In the genomic region with DNA sequence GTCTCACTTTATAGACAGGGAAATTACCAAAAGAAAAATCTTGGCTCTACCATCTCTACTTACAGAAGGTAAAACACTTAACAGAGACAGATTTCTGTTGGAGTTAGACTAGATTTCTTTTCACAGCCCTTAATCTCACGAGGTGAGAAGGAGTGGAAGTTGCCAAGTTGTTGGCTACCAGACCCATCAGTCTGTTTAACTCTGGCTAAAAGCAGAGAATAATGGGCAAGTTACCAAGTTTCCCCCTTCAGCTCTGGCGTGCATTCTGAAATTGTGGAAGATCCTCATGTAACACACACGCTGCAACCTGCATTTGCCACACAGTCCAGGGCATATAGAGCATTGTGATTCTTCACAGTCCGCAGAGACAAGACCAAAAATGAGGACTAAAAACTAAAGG, we compare ENCODE assay signal across 17 cellular contexts. TPM values are rescaled to one million over a fixed set of nuclear protein-coding genes. Genes with fewer than 3 reads are reported as not detected.
DNase-seq lines count a peak whose midpoint lies in the region; ATAC-seq and TF ChIP-seq lines count a peak whose summit lies in the region.
"Had no signal": no experiment of that assay in that cellular context is flagged by ENCODE, and none has a peak within 500 bp of the region (broad histone marks: within the 10 kb centered on the region; RNA-seq: fewer than 3 reads in every experiment).

No MANE protein-coding gene starts in this region.

- H3K4me3 Mint-ChIP-seq in activated T-cell treated with anti-CD3 and anti-CD28 coated beads, Interleukin-2, amount 50 U/mL, for 72 hours: no peak overlapping the region
- H3K4me3 Mint-ChIP-seq in type B pancreatic cell: no peak overlapping the region
- H3K4me3 Mint-ChIP-seq: CD8-positive, alpha-beta T cell had no signal

- H3K9me3 Mint-ChIP-seq in activated T-cell treated with anti-CD3 and anti-CD28 coated beads, Interleukin-2, amount 50 U/mL, for 72 hours: no peaks in the 10 kb centered on the region
- no peaks in the 10 kb centered on the region for H3K9me3 Mint-ChIP-seq in type B pancreatic cell
- H3K9me3 Mint-ChIP-seq: CD8-positive, alpha-beta T cell had no signal

- intact Hi-C loops in left colon (cut with DNase I, micrococcal nuclease): no loop called here

- H3K9me3 ChIP-seq in mesenchymal stem cell (ENCODE audit: control insufficient read depth, low read length): no peaks in the 10 kb centered on the region
- H3K9me3 ChIP-seq: BLaER1 treated with 17β-estradiol and CSF1 and Interleukin-3, amounts not matched to agents 10 nM and 100 nM; Peyer's patch had no signal

- TF ChIP-seq CTCF in type B pancreatic cell (conservative IDR thresholded peaks at IDR 0.05): no peak

- H3K14ac ChIP-seq in mesenchymal stem cell (ENCODE audit: low read length in 2 of 2): no peak overlapping the region

- H2AK5ac ChIP-seq in mesenchymal stem cell (ENCODE audit: low read length, severe bottlenecking): no peak overlapping the region

- no peak overlapping the region for H3K18ac ChIP-seq in mesenchymal stem cell (ENCODE audit: low read depth in 1 of 2, low read length in 2 of 2)

- no peak overlapping the region for H4K91ac ChIP-seq in mesenchymal stem cell (ENCODE audit: low read length)

- H3K27ac ChIP-seq in mesenchymal stem cell (ENCODE audit: low read length, poor library complexity, severe bottlenecking): no peak overlapping the region
- H3K27ac ChIP-seq: Peyer's patch had no signal

- peaks cover 2% of the 10 kb centered on the region for H3K4me1 ChIP-seq in mesenchymal stem cell (ENCODE audit: control insufficient read depth, insufficient read depth, low read depth, low read length)

- H2AFZ ChIP-seq in mesenchymal stem cell (ENCODE audit: low read depth, low read length): no peak overlapping the region

- H2BK15ac ChIP-seq in mesenchymal stem cell (ENCODE audit: low read depth, poor library complexity, severe bottlenecking): no peak overlapping the region

- no peak overlapping the region for H2BK5ac ChIP-seq in mesenchymal stem cell (ENCODE audit: low read depth, low read length, poor library complexity, severe bottlenecking)

- ATAC-seq in activated T-cell treated with anti-CD3 and anti-CD28 coated beads, Interleukin-2, amount 50 U/mL, for 72 hours (replicated peaks in 1 of 2): no peak
- no peak for ATAC-seq in left colon
- ATAC-seq: CD8-positive, alpha-beta T cell; HepG2; Right ventricle myocardium inferior had no signal

- H3K27ac Mint-ChIP-seq in activated T-cell treated with anti-CD3 and anti-CD28 coated beads, Interleukin-2, amount 50 U/mL, for 72 hours: peak overlapping the region; percentile 46
- H3K27ac Mint-ChIP-seq in type B pancreatic cell: no peak overlapping the region

- no peak for DNase-seq in activated T-cell treated with anti-CD3 and anti-CD28 coated beads, Interleukin-2, amount 50 U/mL, for 72 hours
- DNase-seq in activated T-cell treated with anti-CD3 and anti-CD28 coated beads, Interleukin-2, amount 50 U/mL, for 1 hour: no peak
- DNase-seq in NCI-H1694 treated with DMSO at 0.1 percent for 48 hours (lab: John Stamatoyannopoulos, UW) (peak; percentile 56), cerebellar cortex (ENCODE audit: low spot score) (peak; percentile 63), type B pancreatic cell (ENCODE audit: extremely low spot score, unreplicated experiment) (peak; percentile 8), left colon (no peak), mesenchymal stem cell (no peak)
- DNase-seq: Calu3; CD8-positive, alpha-beta T cell; KBM-7; NCI-H1930; NCI-H226; NCI-H526; Peyer's patch had no signal

- H3K27me3 Mint-ChIP-seq in activated T-cell treated with anti-CD3 and anti-CD28 coated beads, Interleukin-2, amount 50 U/mL, for 72 hours (ENCODE audit: low read depth): no peaks in the 10 kb centered on the region
- H3K27me3 Mint-ChIP-seq in type B pancreatic cell: no peaks in the 10 kb centered on the region

- H3K79me1 ChIP-seq in mesenchymal stem cell (replicated peaks; ENCODE audit: low read length, poor library complexity, severe bottlenecking): peaks cover 49% of the 10 kb centered on the region

- H3K36me3 Mint-ChIP-seq in activated T-cell treated with anti-CD3 and anti-CD28 coated beads, Interleukin-2, amount 50 U/mL, for 72 hours (ENCODE audit: insufficient read depth in 2 of 2): peaks cover 5 to 28% of the 10 kb centered on the region in 2 donors
- peaks cover 58% of the 10 kb centered on the region for H3K36me3 Mint-ChIP-seq in type B pancreatic cell

- 88% methylated on average over 4 of the region's 4 CpGs for WGBS in mesenchymal stem cell

- H3K4me2 ChIP-seq in mesenchymal stem cell (ENCODE audit: low read length, poor library complexity, severe bottlenecking): no peak overlapping the region
- H3K4me2 ChIP-seq: BLaER1 treated with 17β-estradiol and CSF1 and Interleukin-3, amounts not matched to agents 10 nM and 100 nM had no signal

- no peak overlapping the region for H3K9ac ChIP-seq in mesenchymal stem cell (ENCODE audit: low read length)
- H3K9ac ChIP-seq: BLaER1 treated with 17β-estradiol and CSF1 and Interleukin-3, amounts not matched to agents 10 nM and 100 nM had no signal

- no peak overlapping the region for H3K4me3 ChIP-seq in mesenchymal stem cell (ENCODE audit: insufficient read depth in 1 of 2, low read depth in 1 of 2, low read length in 2 of 2)
- H3K4me3 ChIP-seq: BLaER1 treated with 17β-estradiol and CSF1 and Interleukin-3, amounts not matched to agents 10 nM and 100 nM; Peyer's patch had no signal

- H3K36me3 ChIP-seq in mesenchymal stem cell (ENCODE audit: control insufficient read depth in 1 of 2, insufficient read depth in 2 of 2, low read depth in 1 of 2, low read length in 2 of 2): peaks cover 46 to 63% of the 10 kb centered on the region in 2 experiments

- H3K27me3 ChIP-seq in mesenchymal stem cell (ENCODE audit: control insufficient read depth in 1 of 2, insufficient read depth in 1 of 2, low read length in 2 of 2): no peaks in the 10 kb centered on the region
- H3K27me3 ChIP-seq: BLaER1 treated with 17β-estradiol and CSF1 and Interleukin-3, amounts not matched to agents 10 nM and 100 nM; Peyer's patch had no signal

- peaks cover 10% of the 10 kb centered on the region for H3K4me1 Mint-ChIP-seq in activated T-cell treated with anti-CD3 and anti-CD28 coated beads, Interleukin-2, amount 50 U/mL, for 72 hours (ENCODE audit: low read depth)
- peaks cover 35% of the 10 kb centered on the region for H3K4me1 Mint-ChIP-seq in type B pancreatic cell (ENCODE audit: unreplicated experiment)

- no peak overlapping the region for H3K4ac ChIP-seq in mesenchymal stem cell (ENCODE audit: low read depth in 1 of 2, low read length in 2 of 2)

- no peak overlapping the region for H3K23ac ChIP-seq in mesenchymal stem cell (ENCODE audit: low read length in 2 of 2)

- no peak overlapping the region for H4K8ac ChIP-seq in mesenchymal stem cell (ENCODE audit: low read length)

- H2BK120ac ChIP-seq in mesenchymal stem cell (ENCODE audit: low read depth, low read length): no peak overlapping the region

- H2BK12ac ChIP-seq in mesenchymal stem cell (ENCODE audit: low read length in 2 of 2): no peak overlapping the region

RNA-seq across cellular contexts. Expression of gene STX6, which starts 49.3 kb away (rescaled TPM):
- total RNA-seq in activated T-cell treated with anti-CD3 and anti-CD28 coated beads, Interleukin-2, amount 50 U/mL, for 72 hours: 10 to 100 TPM; 20.9 to 21.5 TPM
- total RNA-seq in type B pancreatic cell (ENCODE audit: low replicate concordance) (18.4 and 20.5 TPM in 2 replicates), left colon (10 to 100 TPM; 16.8 to 18.2 TPM)
- 11.2 TPM for polyA plus RNA-seq in mesenchymal stem cell (2013, experiment 1 of 2)
- polyA plus RNA-seq in mesenchymal stem cell (2013, experiment 2 of 2): 10.8 TPM

Comparison
In these comparisons a context has a peak if more than half of its experiments do, and no peak if none do; other contexts are left out.
1. DNase-seq: peak in NCI-H1694 treated with DMSO at 0.1 percent for 48 hours (single experiment), cerebellar cortex (single experiment) and type B pancreatic cell (single experiment); none in activated T-cell treated with anti-CD3 and anti-CD28 coated beads, Interleukin-2, amount 50 U/mL, for 72 hours (0 of 2), activated T-cell treated with anti-CD3 and anti-CD28 coated beads, Interleukin-2, amount 50 U/mL, for 1 hour (single experiment), left colon (0 of 2) and mesenchymal stem cell (single experiment).